8 cellular contexts compared by ENCODE assay signal in the genomic region with DNA sequence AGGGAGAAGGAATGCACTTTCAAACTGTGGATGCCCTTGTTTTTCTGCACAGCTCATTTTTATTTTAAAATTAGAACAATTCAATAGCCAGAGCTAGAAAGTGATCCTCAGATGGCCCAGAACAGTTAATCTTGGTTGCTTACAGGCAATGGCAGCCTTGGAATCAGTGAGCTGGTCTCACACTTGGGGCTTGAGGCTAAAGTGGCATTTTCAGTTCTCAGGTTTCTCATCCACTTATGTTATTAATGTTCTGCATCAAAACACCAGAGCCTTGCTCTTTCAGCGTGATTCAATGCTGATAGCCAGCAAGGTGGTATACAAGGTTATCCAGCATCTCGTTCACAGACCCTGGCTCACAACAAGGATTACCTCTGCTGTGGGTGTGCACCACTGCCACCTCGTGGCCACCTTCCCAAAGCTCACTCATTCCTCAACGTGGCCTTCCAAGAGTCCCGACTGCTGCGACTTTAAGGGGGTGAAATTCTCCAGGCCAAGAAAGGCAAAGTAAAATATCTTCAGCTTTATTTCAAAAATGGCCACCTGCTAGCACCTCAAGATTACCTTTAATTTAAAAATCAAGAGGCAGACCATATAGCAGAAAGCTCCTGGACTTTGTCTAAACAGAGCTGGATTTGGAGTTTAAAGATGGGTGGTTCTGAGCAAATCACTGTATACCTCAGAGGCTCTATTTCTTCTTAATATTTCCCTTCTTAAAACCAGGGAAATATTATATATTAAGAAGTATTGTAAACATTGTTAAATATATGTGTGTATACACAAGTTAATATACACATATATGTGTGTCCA. TPM values are rescaled to one million over a fixed set of nuclear protein-coding genes. Genes with fewer than 3 reads are reported as not detected.
DNase-seq lines count a peak whose midpoint lies in the region; ATAC-seq and TF ChIP-seq lines count a peak whose summit lies in the region.

No MANE protein-coding gene starts in this region.

- H3K4me3 Mint-ChIP-seq in stimulated activated memory B cell treated with anti-CD40 and anti-IgM and Interleukin-4, amounts not matched to agents 10 μg/mL and 1 μg/mL and 100 μg/mL, for 72 hours = no peak overlapping the region

- no peak overlapping the region for H3K18ac ChIP-seq in mesendoderm (ENCODE audit: low read length)

- H3K36me3 Mint-ChIP-seq in stimulated activated memory B cell treated with anti-CD40 and anti-IgM and Interleukin-4, amounts not matched to agents 10 μg/mL and 1 μg/mL and 100 μg/mL, for 72 hours = no peaks in the 10 kb centered on the region

- no peaks in the 10 kb centered on the region for H3K79me1 ChIP-seq in mesendoderm (ENCODE audit: low read length)

- WGBS in mesendoderm (ENCODE audit: extremely low coverage, insufficient coverage, low lambda C conversion rate) = no CpG with 5 or more reads among the region's 6 CpGs

- peak; percentile 62 for DNase-seq in Right ventricle myocardium inferior (ENCODE audit: missing footprints)
- no peak for DNase-seq in cardiac septum (ENCODE audit: low spot score)
- peak; percentile 40 for DNase-seq in LoVo (ENCODE audit: low spot score)
- DNase-seq in WERI-Rb-1 = peak; percentile 83
- DNase-seq in dorsolateral prefrontal cortex = peak; percentile 21 to 76 (median 66)
- DNase-seq in mesendoderm = peak; percentile 75

- CTCF ChIA-PET in HEK293 (lab: Yijun Ruan, JAX) = interaction anchor here (0.6 to 2.9 kb wide), 33 partner anchors 10 to 853 kb away, joined by 3 to 26 read pairs (median 3); partner anchors contain the start of gene FSHB

- H2BK120ac ChIP-seq in mesendoderm (ENCODE audit: low read depth, low read length) = no peak overlapping the region

- H3K4me2 ChIP-seq in mesendoderm (ENCODE audit: low read length) = no peak overlapping the region

- POLR2A ChIA-PET in HEK293 (lab: Yijun Ruan, JAX) = no interaction called here

- no peaks in the 10 kb centered on the region for H3K9me3 Mint-ChIP-seq in stimulated activated memory B cell treated with anti-CD40 and anti-IgM and Interleukin-4, amounts not matched to agents 10 μg/mL and 1 μg/mL and 100 μg/mL, for 72 hours

- no peaks in the 10 kb centered on the region for H3K27me3 Mint-ChIP-seq in stimulated activated memory B cell treated with anti-CD40 and anti-IgM and Interleukin-4, amounts not matched to agents 10 μg/mL and 1 μg/mL and 100 μg/mL, for 72 hours

- H3K79me2 ChIP-seq in mesendoderm (ENCODE audit: control insufficient read depth, insufficient read depth, low read length) = no peaks in the 10 kb centered on the region

- TF ChIP-seq CTCF in HEK293 (tag by site-specific recombination; IDR thresholded peaks at IDR 0.05) (peak; percentile 47; the same call in 1 of the 2 replicates), WERI-Rb-1 (IDR thresholded peaks at IDR 0.05; ENCODE audit: low read depth, low read length) (peak; percentile 93), dorsolateral prefrontal cortex (IDR thresholded peaks at IDR 0.05 in 54 of 56, conservative IDR thresholded peaks at IDR 0.05 in 2 of 56; ENCODE audit: low read depth in 1 of 56, partially characterized antibody in 56 of 56) (peak; percentile 44 to 81 (median 68))

- intact Hi-C loops in Right ventricle myocardium inferior (cut with DNase I) = loop anchor here (5.0 kb wide), 1 partner anchor 764 kb away; no protein-coding TSS in a partner anchor
- intact Hi-C loops in cardiac septum (cut with DNase I) = no loop called here
- intact Hi-C loops in dorsolateral prefrontal cortex (cut with DNase I) = loop anchor here in 1 of 2 donors (5.0 kb wide), 1 partner anchor 749 kb away; no protein-coding TSS in a partner anchor

- H3K27ac ChIP-seq in HEK293 (ENCODE audit: extremely low read depth, low read depth, low read length) = no peak overlapping the region
- H3K27ac ChIP-seq in WERI-Rb-1 = no peak overlapping the region
- H3K27ac ChIP-seq in dorsolateral prefrontal cortex = no peak overlapping the region
- H3K27ac ChIP-seq in mesendoderm (ENCODE audit: low read depth, low read length) = no peak overlapping the region

- no peak overlapping the region for H4K8ac ChIP-seq in mesendoderm (ENCODE audit: low read depth, low read length)

- H3K4ac ChIP-seq in mesendoderm (ENCODE audit: low read depth, low read length) = no peak overlapping the region

- H3K4me3 ChIP-seq in HEK293 (ENCODE audit: low read depth, low read length) (no peak overlapping the region), WERI-Rb-1 (ENCODE audit: low read depth, low read length) (no peak overlapping the region), dorsolateral prefrontal cortex (no peak overlapping the region), mesendoderm (ENCODE audit: low read length) (no peak overlapping the region)

- H3K4me1 ChIP-seq in HEK293 (ENCODE audit: control insufficient read depth, insufficient read depth, low read length) (no peaks in the 10 kb centered on the region), mesendoderm (ENCODE audit: control insufficient read depth, low read depth, low read length) (no peaks in the 10 kb centered on the region)

- H3K36me3 ChIP-seq in HEK293 (ENCODE audit: control insufficient read depth in 2 of 2, insufficient read depth in 1 of 2, low read length in 2 of 2) (no peaks in the 10 kb centered on the region), WERI-Rb-1 (no peaks in the 10 kb centered on the region), mesendoderm (ENCODE audit: control insufficient read depth, insufficient read depth, low read length) (no peaks in the 10 kb centered on the region)

- H3K4me1 Mint-ChIP-seq in stimulated activated memory B cell treated with anti-CD40 and anti-IgM and Interleukin-4, amounts not matched to agents 10 μg/mL and 1 μg/mL and 100 μg/mL, for 72 hours = peaks cover 8% of the 10 kb centered on the region

- no peak overlapping the region for H2BK15ac ChIP-seq in mesendoderm (replicated peaks; ENCODE audit: low read depth)

- H3K9ac ChIP-seq in mesendoderm (ENCODE audit: low read length) = no peak overlapping the region

- H4K5ac ChIP-seq in mesendoderm (ENCODE audit: low read length) = no peak overlapping the region

- no peak overlapping the region for H3K23ac ChIP-seq in mesendoderm (ENCODE audit: low read length)

- H2BK5ac ChIP-seq in mesendoderm (ENCODE audit: low read length) = no peak overlapping the region

- H3K9me3 ChIP-seq in HEK293 (ENCODE audit: control insufficient read depth, insufficient read depth, low read depth, low read length) = no peaks in the 10 kb centered on the region
- H3K9me3 ChIP-seq in WERI-Rb-1 (ENCODE audit: severe bottlenecking) = peaks cover 11% of the 10 kb centered on the region

- H3K27ac Mint-ChIP-seq in stimulated activated memory B cell treated with anti-CD40 and anti-IgM and Interleukin-4, amounts not matched to agents 10 μg/mL and 1 μg/mL and 100 μg/mL, for 72 hours = no peak overlapping the region

- no peak overlapping the region for H3K56ac ChIP-seq in mesendoderm (ENCODE audit: low read length)

- ATAC-seq in Right ventricle myocardium inferior = peak; percentile 63
- ATAC-seq in stimulated activated memory B cell treated with anti-CD40 and anti-IgM and Interleukin-4, amounts not matched to agents 10 μg/mL and 1 μg/mL and 100 μg/mL, for 72 hours = peak; percentile 75

- H3K27me3 ChIP-seq in WERI-Rb-1 (ENCODE audit: insufficient read depth, low read depth, severe bottlenecking) (no peaks in the 10 kb centered on the region), dorsolateral prefrontal cortex (no peaks in the 10 kb centered on the region), mesendoderm (ENCODE audit: insufficient read depth, low read length, poor library complexity) (no peaks in the 10 kb centered on the region)

- no peak overlapping the region for H2AK5ac ChIP-seq in mesendoderm (ENCODE audit: low read length)

TF ChIP-seq in HEK293, 187 proteins besides CTCF, POLR2A, EP300 and RAD21:
- TF ChIP-seq, protein P1, sequence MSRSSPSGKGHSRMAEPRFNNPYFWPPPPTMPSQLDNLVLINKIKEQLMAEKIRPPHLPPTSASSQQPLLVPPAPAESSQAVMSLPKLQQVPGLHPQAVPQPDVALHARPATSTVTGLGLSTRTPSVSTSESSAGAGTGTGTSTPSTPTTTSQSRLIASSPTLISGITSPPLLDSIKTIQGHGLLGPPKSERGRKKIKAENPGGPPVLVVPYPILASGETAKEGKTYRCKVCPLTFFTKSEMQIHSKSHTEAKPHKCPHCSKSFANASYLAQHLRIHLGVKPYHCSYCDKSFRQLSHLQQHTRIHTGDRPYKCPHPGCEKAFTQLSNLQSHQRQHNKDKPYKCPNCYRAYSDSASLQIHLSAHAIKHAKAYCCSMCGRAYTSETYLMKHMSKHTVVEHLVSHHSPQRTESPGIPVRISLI (tag by site-specific recombination; IDR thresholded peaks at IDR 0.05) = no peak
- no peak for TF ChIP-seq ZFP69B (tag by site-specific recombination; IDR thresholded peaks at IDR 0.05)
- TF ChIP-seq ZNF350 (tag by site-specific recombination; IDR thresholded peaks at IDR 0.05) = no peak
- peak; percentile 44 for TF ChIP-seq ZNF654 (tag by site-specific recombination; IDR thresholded peaks at IDR 0.05; ENCODE audit: low read depth)

RNA-seq across cellular contexts. Expression of gene FSHB, which starts 34.2 kb away (rescaled TPM):
- total RNA-seq in Right ventricle myocardium inferior = not detected
- not detected for total RNA-seq in cardiac septum
- not detected for total RNA-seq in dorsolateral prefrontal cortex
- not detected for polyA plus RNA-seq in mesendoderm (2013, experiment 1 of 2)
- polyA plus RNA-seq in mesendoderm (2013, experiment 2 of 2) = not detected
